Comparison of ENCODE assay signal across 12 cellular contexts in the genomic region with DNA sequence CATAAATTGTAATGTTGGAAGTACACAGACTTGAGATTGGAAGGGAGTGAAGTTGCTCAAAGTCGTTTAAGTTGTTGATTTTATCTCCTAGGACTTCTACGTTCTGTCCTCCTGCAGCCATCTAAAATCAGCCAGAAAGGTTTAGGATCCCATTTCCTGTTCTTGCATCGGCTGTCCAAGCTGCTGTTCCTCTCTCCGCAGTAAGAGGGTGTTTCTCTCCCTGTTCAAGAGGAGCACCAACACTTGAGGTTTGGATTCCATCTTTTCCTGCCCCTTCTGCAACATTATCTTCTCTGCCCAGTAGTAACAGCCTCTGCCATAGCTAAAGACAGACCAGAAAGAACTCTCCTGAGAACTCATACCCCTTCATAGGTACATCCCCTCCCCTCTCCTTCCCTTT.
DNase-seq lines count a peak whose midpoint lies in the region; TF ChIP-seq lines count a peak whose summit lies in the region.
"Had no signal": no experiment of that assay in that cellular context is flagged by ENCODE, and none has a peak within 500 bp of the region (broad histone marks: within the 10 kb centered on the region; RNA-seq: fewer than 3 reads in every experiment).

No MANE protein-coding gene starts in this region.

- no peak overlapping the region for H4K8ac ChIP-seq in mesendoderm (ENCODE audit: low read depth, low read length)

- no peaks in the 10 kb centered on the region for H3F3A ChIP-seq in PC-9 (ENCODE audit: insufficient read depth, low read depth)

- H3K27me3 ChIP-seq in BE2C (peaks cover 10% of the 10 kb centered on the region; the same call in 1 of the 2 replicates), mesendoderm (ENCODE audit: insufficient read depth, low read length, poor library complexity) (no peaks in the 10 kb centered on the region), PC-9 (ENCODE audit: insufficient read depth, low read depth) (peaks cover 43% of the 10 kb centered on the region)
- H3K27me3 ChIP-seq: gastroesophageal sphincter had no signal

- CTCF ChIA-PET in PC-9 (lab: Charles Lee): no interaction called here

- intact Hi-C loops in PC-9 (cut with micrococcal nuclease; ENCODE audit: unreplicated experiment): no loop called here

- H3K27ac ChIP-seq in coronary artery (no peak overlapping the region), mesendoderm (ENCODE audit: low read depth, low read length) (no peak overlapping the region), PC-9 (no peak overlapping the region)
- H3K27ac ChIP-seq: gastroesophageal sphincter, SK-N-MC had no signal

- no peaks in the 10 kb centered on the region for H3K79me1 ChIP-seq in mesendoderm (ENCODE audit: low read length)

- H3K79me2 ChIP-seq in mesendoderm (ENCODE audit: control insufficient read depth, insufficient read depth, low read length) (no peaks in the 10 kb centered on the region), PC-9 (ENCODE audit: low read depth) (no peaks in the 10 kb centered on the region)

- H2AK5ac ChIP-seq in mesendoderm (ENCODE audit: low read length): no peak overlapping the region

- no peak overlapping the region for H2AFZ ChIP-seq in PC-9

- H3K9me3 ChIP-seq in BE2C (no peaks in the 10 kb centered on the region), PC-9 (ENCODE audit: insufficient read depth, low read depth) (no peaks in the 10 kb centered on the region)
- H3K9me3 ChIP-seq: gastroesophageal sphincter had no signal

- no CpG with 5 or more reads among the region's 4 CpGs for WGBS in mesendoderm (ENCODE audit: extremely low coverage, insufficient coverage, low lambda C conversion rate)

- no peak overlapping the region for H4K5ac ChIP-seq in mesendoderm (ENCODE audit: low read length)

- H3K9ac ChIP-seq in mesendoderm (ENCODE audit: low read length): no peak overlapping the region

- H3K4me1 ChIP-seq in BE2C: no peaks in the 10 kb centered on the region
- H3K4me1 ChIP-seq in mesendoderm (ENCODE audit: control insufficient read depth, low read depth, low read length): no peaks in the 10 kb centered on the region
- no peaks in the 10 kb centered on the region for H3K4me1 ChIP-seq in PC-9 (replicated peaks; ENCODE audit: insufficient read depth)

- H3K4me2 ChIP-seq in mesendoderm (ENCODE audit: low read length) (no peak overlapping the region), PC-9 (no peak overlapping the region)

- no peak overlapping the region for H3K23ac ChIP-seq in mesendoderm (ENCODE audit: low read length)

- H3K4ac ChIP-seq in mesendoderm (ENCODE audit: low read depth, low read length): no peak overlapping the region

- no peak overlapping the region for H3K56ac ChIP-seq in mesendoderm (ENCODE audit: low read length)

- no peak overlapping the region for H3K18ac ChIP-seq in mesendoderm (ENCODE audit: low read length)

- H2BK15ac ChIP-seq in mesendoderm (replicated peaks; ENCODE audit: low read depth): no peak overlapping the region

- H2BK5ac ChIP-seq in mesendoderm (ENCODE audit: low read length): no peak overlapping the region

- H4K20me1 ChIP-seq in PC-9 (ENCODE audit: insufficient read depth): no peaks in the 10 kb centered on the region

- no peaks in the 10 kb centered on the region for H3K9me2 ChIP-seq in PC-9 (ENCODE audit: insufficient read depth)

- no peak for DNase-seq in BE2C
- DNase-seq in MV-4-11 (lab: John Stamatoyannopoulos, UW): peak; percentile 27
- no peak for DNase-seq in coronary artery (ENCODE audit: low spot score)
- DNase-seq in mesendoderm: peak; percentile 79
- DNase-seq in retina: no peak
- no peak for DNase-seq in NK-92 treated with Interleukin-12 subunit alpha and Interleukin-12 subunit beta, amount 100 ng/mL, for 24 hours (lab: John Stamatoyannopoulos, UW)
- DNase-seq in DMS79 (lab: John Stamatoyannopoulos, UW): no peak
- DNase-seq in PC-9: no peak
- DNase-seq: activated effector memory CD4-positive, alpha-beta T cell treated with anti-CD3 and anti-CD28 coated beads, Interleukin-2, amount 50 U/mL, for 16 hours; stimulated activated naive CD8-positive, alpha-beta T cell treated with anti-CD3 and anti-CD28 coated beads, Interleukin-15, amount 100 ng/mL, for 72 hours had no signal

- no peak overlapping the region for H2BK120ac ChIP-seq in mesendoderm (ENCODE audit: low read depth, low read length)

- H3K4me3 ChIP-seq in BE2C (ENCODE audit: low read depth, low read length) (no peak overlapping the region), coronary artery (no peak overlapping the region), mesendoderm (ENCODE audit: low read length) (no peak overlapping the region), PC-9 (no peak overlapping the region)
- H3K4me3 ChIP-seq: gastroesophageal sphincter, SK-N-MC had no signal

- no peaks in the 10 kb centered on the region for H3K36me3 ChIP-seq in BE2C
- H3K36me3 ChIP-seq in mesendoderm (ENCODE audit: control insufficient read depth, insufficient read depth, low read length): no peaks in the 10 kb centered on the region
- H3K36me3 ChIP-seq in PC-9 (ENCODE audit: low read depth): no peaks in the 10 kb centered on the region
- H3K36me3 ChIP-seq: gastroesophageal sphincter had no signal

- POLR2A ChIA-PET in PC-9 (lab: Charles Lee; ENCODE audit: unreplicated experiment): no interaction called here

- peak; percentile 48 for TF ChIP-seq CTCF in BE2C (IDR thresholded peaks at IDR 0.05; ENCODE audit: low read depth, low read length)
- peak; percentile 12 for TF ChIP-seq CTCF in coronary artery (IDR thresholded peaks at IDR 0.05)
- TF ChIP-seq CTCF in PC-9 (conservative IDR thresholded peaks at IDR 0.05): no peak; the same call in 1 of the 2 replicates

- no TSS peak for BruUV-seq in PC-9 (replicated peaks; lab: Mats Ljungman, UMichigan)

Comparison
In these comparisons a context has a peak if more than half of its experiments do, and no peak if none do; other contexts are left out.
1. DNase-seq: peak in MV-4-11 (single experiment) and mesendoderm (single experiment); none in BE2C (single experiment), coronary artery (single experiment), retina (single experiment), NK-92 treated with Interleukin-12 subunit alpha and Interleukin-12 subunit beta, amount 100 ng/mL, for 24 hours (single experiment), DMS79 (single experiment) and PC-9 (0 of 2).